Comparison of ENCODE assay signal across 8 cellular contexts in genomic region chr3:187750513-187751123, GRCh38. TPM values are rescaled to one million over a fixed set of nuclear protein-coding genes. Genes with fewer than 3 reads are reported as not detected.
DNase-seq lines count a peak whose midpoint lies in the region; ATAC-seq, FAIRE-seq and TF ChIP-seq lines count a peak whose summit lies in the region.

No MANE protein-coding gene starts in this region.

- H3K4me1 ChIP-seq in ES-I3 (ENCODE audit: insufficient read depth, low read length) = peaks cover 24% of the 10 kb centered on the region; the same call in 1 of the 2 replicates
- H3K4me1 ChIP-seq in Panc1 (ENCODE audit: control insufficient read depth, insufficient read depth, low read length) = peaks cover 45% of the 10 kb centered on the region
- H3K4me1 ChIP-seq in fibroblast of lung (ENCODE audit: control insufficient read depth, extremely low read depth, insufficient read depth, low read length) = no peaks in the 10 kb centered on the region
- peaks cover 6 to 35% (median 25%) of the 10 kb centered on the region in 3 donors for H3K4me1 ChIP-seq in pancreas

- H4K20me1 ChIP-seq in fibroblast of lung (ENCODE audit: control insufficient read depth, extremely low read depth, insufficient read depth, low read length) = no peaks in the 10 kb centered on the region

- H3K9me3 ChIP-seq in ES-I3 (ENCODE audit: control insufficient read depth, insufficient read depth, low read length) (no peaks in the 10 kb centered on the region), Panc1 (ENCODE audit: control insufficient read depth, insufficient read depth, low read depth, low read length) (no peaks in the 10 kb centered on the region), fibroblast of lung (ENCODE audit: control insufficient read depth, insufficient read depth, low read depth, low read length) (no peaks in the 10 kb centered on the region), pancreas (no peaks in the 10 kb centered on the region)

- H3K27ac ChIP-seq in Panc1 (ENCODE audit: low read length) (peak overlapping the region; percentile 84), fibroblast of lung (ENCODE audit: insufficient read depth, low read length) (no peak overlapping the region), pancreas (peak overlapping the region; percentile 23 to 88 (median 68))

- H3K4me2 ChIP-seq in fibroblast of lung (ENCODE audit: extremely low read depth, insufficient read depth, low read length) = peak overlapping the region; percentile 92

- TF ChIP-seq CTCF in Panc1 (IDR thresholded peaks at IDR 0.05) (no peak), fibroblast of lung (conservative IDR thresholded peaks at IDR 0.05 in 1 of 2, IDR thresholded peaks at IDR 0.05 in 1 of 2; ENCODE audit: low read depth in 1 of 2, low read length in 2 of 2) (no peak), pancreas (IDR thresholded peaks at IDR 0.05) (no peak)

- DNase-seq in Panc1 (ENCODE audit: low read depth, low spot score) (no peak), fibroblast of lung (ENCODE audit: low read depth in 2 of 2) (peak; percentile 32 to 56), pancreas (peak in 2 of 6 donors; percentile 21 to 57), COR-L47 (lab: John Stamatoyannopoulos, UW) (no peak), NCI-H1694 treated with DMSO at 0.1 percent for 48 hours (lab: John Stamatoyannopoulos, UW) (no peak)
- DNase-seq in activated effector memory CD4-positive, alpha-beta T cell treated with anti-CD3 and anti-CD28 coated beads, Interleukin-2, amount 50 U/mL, for 16 hours = no peak

- peak; percentile 33 for ATAC-seq in Panc1
- peak; percentile 1 to 31 (median 6) for ATAC-seq in pancreas
- ATAC-seq in HG03095 (IDR thresholded peaks at IDR 0.05; ENCODE audit: unreplicated experiment) = no peak

- H3K27me3 ChIP-seq in Panc1 (ENCODE audit: control insufficient read depth, insufficient read depth, low read length) (no peaks in the 10 kb centered on the region), fibroblast of lung (ENCODE audit: control insufficient read depth, insufficient read depth, low read length) (no peaks in the 10 kb centered on the region), pancreas (no peaks in the 10 kb centered on the region)

- POLR2A ChIA-PET in Panc1 (lab: Charles Lee) = interaction anchor here (0.6 kb wide), 3 partner anchors 14 to 1355 kb away, joined by 3 to 13 read pairs (median 3); no protein-coding TSS in a partner anchor

- peak overlapping the region; percentile 65 for H2AFZ ChIP-seq in fibroblast of lung (ENCODE audit: low read length)

- no peaks in the 10 kb centered on the region for H3K36me3 ChIP-seq in ES-I3 (ENCODE audit: insufficient read depth, low read length)
- H3K36me3 ChIP-seq in Panc1 (ENCODE audit: control insufficient read depth, insufficient read depth, low read length) = no peaks in the 10 kb centered on the region
- no peaks in the 10 kb centered on the region for H3K36me3 ChIP-seq in fibroblast of lung (ENCODE audit: control insufficient read depth, insufficient read depth, low read length)
- H3K36me3 ChIP-seq in pancreas = no peaks in the 10 kb centered on the region

- H3K4me3 ChIP-seq in Panc1 (ENCODE audit: low read depth in 2 of 2, low read length in 2 of 2) (peak overlapping the region; percentile 41 to 58), fibroblast of lung (replicated peaks in 1 of 4; ENCODE audit: control extremely low read depth in 1 of 4, insufficient read depth in 1 of 4, low read depth in 3 of 4, low read length in 4 of 4) (peak overlapping the region; percentile 7 to 50 (median 43)), pancreas (peak overlapping the region in 2 of 4 donors; percentile 26 to 33)

- 10 to 11% methylated on average over 11 of the region's 11 CpGs for WGBS in pancreas, 2 donors

- FAIRE-seq in pancreas (lab: Jason Lieb, UNC) = no peak

- H3K9ac ChIP-seq in ES-I3 (ENCODE audit: low read depth, low read length) (peak overlapping the region; percentile 54), fibroblast of lung (ENCODE audit: insufficient read depth, low read length) (no peak overlapping the region)

- in situ Hi-C loops in Panc1 (cut with HindIII; ENCODE audit: low pct_unique_long_range_greater_than_20kb, low sequenced_read_pairs) = no loop called here

- H3K79me2 ChIP-seq in fibroblast of lung (ENCODE audit: control insufficient read depth, insufficient read depth, low read length) = no peaks in the 10 kb centered on the region

- BruUV-seq in Panc1 (replicated peaks; lab: Mats Ljungman, UMichigan) = no TSS peak

- CTCF ChIA-PET in Panc1 (lab: Charles Lee) = interaction anchor here (0.7 to 1.0 kb wide), 2 partner anchors 10 to 66 kb away, joined by 3 to 8 read pairs; no protein-coding TSS in a partner anchor

- intact Hi-C loops in Panc1 (cut with micrococcal nuclease; ENCODE audit: unreplicated experiment) = no loop called here
- intact Hi-C loops in pancreas (cut with DNase I) = no loop called here

RNA-seq across cellular contexts. Expression of gene BCL6, which starts 5.3 kb away (rescaled TPM):
- total RNA-seq in Panc1 (2021; ENCODE audit: unreplicated experiment) = 21.5 TPM
- 25.3 TPM for polyA plus RNA-seq in Panc1 (2012; ENCODE audit: insufficient read length)
- total RNA-seq in fibroblast of lung = 32.6 and 46.6 TPM in 2 replicates
- 7.5 and 12.7 TPM in 2 replicates for polyA plus RNA-seq in fibroblast of lung
- 27.7 and 33.0 TPM in 2 replicates for polyA plus RNA-seq in fibroblast of lung (2012)
- polyA minus RNA-seq in fibroblast of lung (ENCODE audit: low replicate concordance) = 51.8 and 79.4 TPM in 2 replicates
- total RNA-seq in pancreas = 10 to 100 TPM; 19.0 to 48.1 (median 30.5) TPM
- polyA plus RNA-seq in pancreas = 10 to 100 TPM; 27.1 to 40.7 TPM

RNA-seq across cellular contexts. Expression of gene RTP2, which starts 48.3 kb away (rescaled TPM):
- not detected for total RNA-seq in Panc1 (2021; ENCODE audit: unreplicated experiment)
- not detected for polyA plus RNA-seq in Panc1 (2012; ENCODE audit: insufficient read length)
- not detected in 2 replicates for total RNA-seq in fibroblast of lung
- polyA plus RNA-seq in fibroblast of lung = not detected in 2 replicates
- not detected in 2 replicates for polyA plus RNA-seq in fibroblast of lung (2012)
- 1.3 TPM in 1 of 2 replicates, not detected in the other for polyA minus RNA-seq in fibroblast of lung (ENCODE audit: low replicate concordance)
- not detected for total RNA-seq in pancreas
- not detected for polyA plus RNA-seq in pancreas

Comparison
In these comparisons a context has a peak if more than half of its experiments do, and no peak if none do; other contexts are left out.
1. DNase-seq: peak in fibroblast of lung (2 of 2); none in Panc1 (single experiment), activated effector memory CD4-positive, alpha-beta T cell treated with anti-CD3 and anti-CD28 coated beads, Interleukin-2, amount 50 U/mL, for 16 hours (single experiment), COR-L47 (single experiment) and NCI-H1694 treated with DMSO at 0.1 percent for 48 hours (single experiment).